In the genomic region with DNA sequence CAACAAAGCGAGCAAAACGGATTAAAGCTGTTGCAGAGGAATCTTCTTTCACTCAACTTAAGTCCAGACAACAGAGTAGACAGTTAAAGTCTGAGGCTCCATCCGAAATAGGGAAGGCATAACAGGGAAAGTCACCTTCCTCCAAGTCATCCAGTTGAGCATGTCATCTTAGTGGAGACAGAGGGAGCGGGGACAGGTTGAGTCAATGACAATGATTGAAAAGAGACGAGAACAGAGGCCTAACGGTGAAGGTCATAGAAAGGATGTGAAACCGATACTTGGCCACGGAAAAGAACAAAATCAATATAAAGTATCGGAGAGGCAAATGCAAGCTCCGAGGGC, we compare ENCODE assay signal across 1 cellular context.
TF ChIP-seq lines count a peak whose summit lies in the region.

No MANE protein-coding gene starts in this region.

TF ChIP-seq in endothelial cell of umbilical vein, 7 proteins besides CTCF, POLR2A, EP300 and RAD21 (continued from another document):
- TF ChIP-seq GATA2 (IDR thresholded peaks at IDR 0.05; ENCODE audit: insufficient read depth, insufficient read length, low read depth, low read length) (no peak), JUN (IDR thresholded peaks at IDR 0.05; ENCODE audit: borderline replicate concordance, insufficient read depth, insufficient read length, low read depth) (no peak)
- TF ChIP-seq, protein P1, sequence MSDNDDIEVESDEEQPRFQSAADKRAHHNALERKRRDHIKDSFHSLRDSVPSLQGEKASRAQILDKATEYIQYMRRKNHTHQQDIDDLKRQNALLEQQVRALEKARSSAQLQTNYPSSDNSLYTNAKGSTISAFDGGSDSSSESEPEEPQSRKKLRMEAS (IDR thresholded peaks at IDR 0.05; ENCODE audit: insufficient read depth, insufficient read length) = no peak
